In the genomic region with DNA sequence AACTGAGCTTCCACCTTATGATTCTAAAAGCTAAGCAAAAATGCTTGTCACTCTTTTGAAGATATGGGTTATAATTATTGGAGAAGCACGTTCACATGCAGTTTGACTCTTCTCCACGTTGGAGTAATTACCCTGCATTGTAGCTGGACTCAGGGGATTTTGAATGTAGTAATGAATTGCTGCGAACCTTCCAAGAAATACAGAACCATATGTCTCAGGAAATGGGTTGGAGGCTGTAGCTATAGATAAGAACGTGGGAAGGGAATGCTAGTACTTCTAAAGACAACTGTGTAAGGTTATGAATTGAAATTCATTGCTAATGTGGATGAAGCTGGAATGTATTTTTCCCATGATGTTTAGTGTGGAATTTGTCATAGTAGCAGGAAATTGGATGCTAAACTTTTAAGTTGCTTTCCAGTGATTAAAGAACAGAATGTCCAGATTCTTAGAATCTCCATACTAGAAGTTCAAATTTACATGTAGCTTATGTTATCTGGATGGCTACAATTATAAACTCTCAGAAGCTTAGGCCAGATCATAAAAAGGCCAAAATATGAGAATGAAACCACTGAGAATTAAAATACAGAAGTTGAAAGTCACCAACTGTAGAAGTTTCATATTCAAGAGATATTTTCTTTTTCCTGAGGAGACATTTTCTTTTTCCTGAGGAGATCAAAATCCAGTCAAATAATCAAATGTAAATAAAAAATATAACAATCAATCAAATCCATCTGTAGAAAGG, we compare ENCODE assay signal across 1 cellular context.
TF ChIP-seq lines count a peak whose summit lies in the region.

No MANE protein-coding gene starts in this region.

TF ChIP-seq in PFSK-1, 5 proteins besides CTCF, POLR2A, EP300 and RAD21 (continued from another document):
- TF ChIP-seq REST (IDR thresholded peaks at IDR 0.05; ENCODE audit: insufficient read depth in 1 of 2, low read depth in 2 of 2, low read length in 2 of 2) (0 out of 4 replicates have a peak, but pooled peaks of 1 of the 2 experiments have one; percentile 63), FOXP2 (optimal IDR thresholded peaks at IDR 0.05; ENCODE audit: borderline replicate concordance, extremely low read depth, extremely low read length, insufficient read depth) (no peak), POLR2AphosphoS5 (IDR thresholded peaks at IDR 0.05; ENCODE audit: low read depth, low read length) (peak; percentile 57; the same call in 1 of the 2 replicates)
TF ChIP-seq in PFSK-1: peak in this region for 3.
